Comparison of ENCODE assay signal across 32 cellular contexts in genomic region chr10:113690749-113691148, GRCh38. TPM values are rescaled to one million over a fixed set of nuclear protein-coding genes. Genes with fewer than 3 reads are reported as not detected.
"Had no signal": no experiment of that assay in that cellular context is flagged by ENCODE, and none has a peak within 500 bp of the region (broad histone marks: within the 10 kb centered on the region; RNA-seq: fewer than 3 reads in every experiment).

No MANE protein-coding gene starts in this region.

- H3K9me3 ChIP-seq: testis had no signal

- H3K27me3 ChIP-seq: neural progenitor cell, ovary, right lobe of liver, sigmoid colon, spleen, suprapubic skin, testis, tibial artery, transverse colon, vagina had no signal

- H3K4me1 ChIP-seq: neural progenitor cell, parathyroid adenoma, right lobe of liver, sigmoid colon, suprapubic skin, testis, tibial artery, vagina had no signal

- DNase-seq: naive thymus-derived CD4-positive, alpha-beta T cell; natural killer cell; occipital lobe; ovary; posterior cingulate gyrus; psoas muscle; right cardiac atrium; right lobe of liver; sigmoid colon; spleen; stimulated activated CD4-positive, alpha-beta T cell treated with anti-CD3 and anti-CD28 coated beads, Interleukin-15, amount 100 ng/mL, for 24 hours; stimulated activated CD4-positive, alpha-beta T cell treated with anti-CD3 and anti-CD28 coated beads, Interleukin-2, amount 100 ng/mL, for 24 hours; stimulated activated CD4-positive, alpha-beta T cell treated with anti-CD3 and anti-CD28 coated beads, Interleukin-2, amount 100 ng/mL, for 48 hours; stimulated activated CD4-positive, alpha-beta T cell treated with anti-CD3 and anti-CD28 coated beads, Interleukin-4, amount 100 ng/mL, for 24 hours; stimulated activated naive B cell treated with anti-CD40 and anti-IgM and Interleukin-4, amounts not matched to agents 10 μg/mL and 1 μg/mL and 100 μg/mL, for 72 hours; stimulated activated naive CD4-positive, alpha-beta T cell treated with Interleukin-2 at 50 U/mL for 16 hours; substantia nigra; testis; tibial artery; transverse colon had no signal

- H3K36me3 ChIP-seq: neural progenitor cell, ovary, right lobe of liver had no signal

- H3K4me3 Mint-ChIP-seq: natural killer cell; nephron; neural progenitor cell; stimulated activated effector memory CD8-positive, alpha-beta T cell treated with anti-CD3 and anti-CD28 coated beads, Interleukin-12 subunit alpha, Interleukin-12 subunit beta, amount 100 ng/mL, for 72 hours; stimulated activated naive B cell treated with anti-CD40 and anti-IgM and Interleukin-4, amounts not matched to agents 10 μg/mL and 1 μg/mL and 100 μg/mL, for 72 hours; stimulated activated naive CD8-positive, alpha-beta T cell treated with anti-CD3 and anti-CD28 coated beads, Interleukin-15, Interleukin-2, amounts not matched to agents 100 ng/mL and 50 ng/mL, for 24 hours; type B pancreatic cell had no signal

- H3K9ac ChIP-seq: neural progenitor cell, parathyroid adenoma had no signal

- H3K36me3 Mint-ChIP-seq: stimulated activated effector memory CD8-positive, alpha-beta T cell treated with anti-CD3 and anti-CD28 coated beads, Interleukin-12 subunit alpha, Interleukin-12 subunit beta, amount 100 ng/mL, for 72 hours had no signal

- ATAC-seq: naive thymus-derived CD4-positive, alpha-beta T cell; natural killer cell; psoas muscle; right cardiac atrium; right lobe of liver; stimulated activated effector memory CD8-positive, alpha-beta T cell treated with anti-CD3 and anti-CD28 coated beads, Interleukin-12 subunit alpha, Interleukin-12 subunit beta, amount 100 ng/mL, for 72 hours; stimulated activated naive B cell treated with anti-CD40 and anti-IgM and Interleukin-4, amounts not matched to agents 10 μg/mL and 1 μg/mL and 100 μg/mL, for 72 hours had no signal

- H3K27ac Mint-ChIP-seq: natural killer cell; nephron; neural progenitor cell; progenitor cell of endocrine pancreas; stimulated activated effector memory CD8-positive, alpha-beta T cell treated with anti-CD3 and anti-CD28 coated beads, Interleukin-12 subunit alpha, Interleukin-12 subunit beta, amount 100 ng/mL, for 72 hours; stimulated activated naive B cell treated with anti-CD40 and anti-IgM and Interleukin-4, amounts not matched to agents 10 μg/mL and 1 μg/mL and 100 μg/mL, for 72 hours; stimulated activated naive CD8-positive, alpha-beta T cell treated with anti-CD3 and anti-CD28 coated beads, Interleukin-15, Interleukin-2, amounts not matched to agents 100 ng/mL and 50 ng/mL, for 24 hours; type B pancreatic cell had no signal

- H3K27me3 Mint-ChIP-seq: naive thymus-derived CD4-positive, alpha-beta T cell; progenitor cell of endocrine pancreas; stimulated activated naive B cell treated with anti-CD40 and anti-IgM and Interleukin-4, amounts not matched to agents 10 μg/mL and 1 μg/mL and 100 μg/mL, for 72 hours; stimulated activated naive CD8-positive, alpha-beta T cell treated with anti-CD3 and anti-CD28 coated beads, Interleukin-15, Interleukin-2, amounts not matched to agents 100 ng/mL and 50 ng/mL, for 24 hours; type B pancreatic cell had no signal

- H3K4me1 Mint-ChIP-seq: nephron, neural progenitor cell had no signal

- H3K4me3 ChIP-seq: neural progenitor cell, ovary, psoas muscle, right lobe of liver, sigmoid colon, smooth muscle cell, spleen, suprapubic skin, testis, tibial artery, transverse colon, vagina had no signal

- H3K4me2 ChIP-seq: neural progenitor cell, smooth muscle cell had no signal

- H3K27ac ChIP-seq: neural progenitor cell, ovary, parathyroid adenoma, psoas muscle, right lobe of liver, sigmoid colon, spleen, suprapubic skin, testis, tibial artery, transverse colon, vagina had no signal

RNA-seq across cellular contexts. Expression of gene NRAP, which starts 26.9 kb away (rescaled TPM):
- total RNA-seq: naive thymus-derived CD4-positive, alpha-beta T cell; natural killer cell; osteoblast; progenitor cell of endocrine pancreas; sigmoid colon; smooth muscle cell; vagina had no signal
- polyA plus RNA-seq: naive thymus-derived CD4-positive, alpha-beta T cell; neural cell; smooth muscle cell had no signal
